8 cellular contexts compared by ENCODE assay signal in the genomic region with DNA sequence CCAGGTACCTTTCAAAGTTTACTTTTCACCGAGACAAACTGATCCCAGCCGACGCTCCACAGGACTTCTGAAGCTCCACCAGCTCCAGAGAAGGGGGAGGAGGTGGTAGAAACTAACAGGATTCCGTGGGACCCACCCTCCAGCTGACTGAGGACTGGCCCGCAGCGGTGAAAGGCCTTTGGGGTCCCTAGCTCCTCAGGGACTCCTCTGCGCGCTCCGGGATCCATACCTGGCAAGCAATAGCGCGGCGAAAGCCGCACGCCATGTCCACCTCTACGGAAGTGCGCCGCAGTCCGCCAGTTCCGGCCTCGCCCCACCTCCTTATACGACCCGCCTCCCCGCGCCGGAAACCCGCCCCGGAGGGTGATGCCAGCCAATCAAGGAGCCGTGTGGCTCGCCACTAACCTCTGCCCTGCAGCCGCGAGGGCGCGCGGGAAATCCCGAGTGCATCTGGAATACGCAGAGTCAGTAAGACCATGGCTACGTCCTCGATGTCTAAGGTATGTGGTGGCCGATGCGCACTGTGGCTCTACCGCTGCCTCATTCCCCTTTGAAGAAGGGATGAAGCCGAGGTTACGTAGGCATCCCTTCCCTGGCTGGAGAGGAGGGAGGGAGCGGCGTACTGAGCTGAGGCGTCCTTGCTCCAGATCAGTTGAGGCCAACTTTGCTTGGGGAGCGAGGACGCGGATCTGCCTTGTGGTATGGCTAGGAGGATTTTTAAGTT. TPM values are rescaled to one million over a fixed set of nuclear protein-coding genes. Genes with fewer than 3 reads are reported as not detected.
DNase-seq lines count a peak whose midpoint lies in the region; ATAC-seq and TF ChIP-seq lines count a peak whose summit lies in the region.

A gene (plus strand): TSS at position 443 of the 724 bp plus-strand sequence. CDS start 34 bp downstream, at position 477.
A gene with protein sequence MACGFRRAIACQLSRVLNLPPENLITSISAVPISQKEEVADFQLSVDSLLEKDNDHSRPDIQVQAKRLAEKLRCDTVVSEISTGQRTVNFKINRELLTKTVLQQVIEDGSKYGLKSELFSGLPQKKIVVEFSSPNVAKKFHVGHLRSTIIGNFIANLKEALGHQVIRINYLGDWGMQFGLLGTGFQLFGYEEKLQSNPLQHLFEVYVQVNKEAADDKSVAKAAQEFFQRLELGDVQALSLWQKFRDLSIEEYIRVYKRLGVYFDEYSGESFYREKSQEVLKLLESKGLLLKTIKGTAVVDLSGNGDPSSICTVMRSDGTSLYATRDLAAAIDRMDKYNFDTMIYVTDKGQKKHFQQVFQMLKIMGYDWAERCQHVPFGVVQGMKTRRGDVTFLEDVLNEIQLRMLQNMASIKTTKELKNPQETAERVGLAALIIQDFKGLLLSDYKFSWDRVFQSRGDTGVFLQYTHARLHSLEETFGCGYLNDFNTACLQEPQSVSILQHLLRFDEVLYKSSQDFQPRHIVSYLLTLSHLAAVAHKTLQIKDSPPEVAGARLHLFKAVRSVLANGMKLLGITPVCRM (minus strand): TSS at position 295 of the 724 bp plus-strand sequence. CDS start 30 bp downstream, at position 265.

- WGBS in right lobe of liver (ENCODE audit: insufficient coverage, low coverage, low lambda C conversion rate, missing lambda C conversion rate), result 1% methylated on average over 18 of the region's 49 CpGs

- H3K36me3 ChIP-seq in right lobe of liver, result peaks cover 0 to 5% (median 0%) of the 10 kb centered on the region in 4 donors

- H3K4me1 Mint-ChIP-seq in CD14-positive monocyte, result peaks cover 38% of the 10 kb centered on the region

- no peaks in the 10 kb centered on the region for H3K9me3 Mint-ChIP-seq in CD14-positive monocyte

- TF ChIP-seq CTCF in CD14-positive monocyte (IDR thresholded peaks at IDR 0.05) (no peak), right lobe of liver (IDR thresholded peaks at IDR 0.05) (peak in 1 of 4 donors; percentile 19)

- peak within 1 kb of the TSS; percentile 70 to 98 (median 88) for H3K4me3 ChIP-seq in right lobe of liver

- peak within 1 kb of the TSS; percentile 89 to 96 (median 93) for H3K27ac Mint-ChIP-seq in CD14-positive monocyte

- DNase-seq in CD14-positive monocyte (ENCODE audit: low spot score) (peak; percentile 93), NCI-H82 (lab: John Stamatoyannopoulos, UW) (peak; percentile 95), dermis microvascular lymphatic vessel endothelial cell (ENCODE audit: low read depth in 2 of 2) (peak; percentile 86 to 96), right lobe of liver (peak; percentile 98 to 99 (median 98))
- peak; percentile 96 to 97 for DNase-seq in activated CD4-positive, alpha-beta T cell treated with anti-CD3 and anti-CD28 coated beads, Interleukin-2, amount 50 U/mL, for 48 hours
- peak; percentile 90 to 93 for DNase-seq in stimulated activated CD4-positive, alpha-beta T cell treated with anti-CD3 and anti-CD28 coated beads, Interleukin-4, amount 100 ng/mL, for 4 hours

- peak within 1 kb of the TSS; percentile 91 to 98 for H3K4me3 Mint-ChIP-seq in CD14-positive monocyte

- peaks cover 0 to 26% (median 5%) of the 10 kb centered on the region in 4 donors for H3K4me1 ChIP-seq in right lobe of liver

- H3K36me3 Mint-ChIP-seq in CD14-positive monocyte, result peaks cover 0 to 10% of the 10 kb centered on the region in 2 donors

- H3K27me3 ChIP-seq in right lobe of liver, result no peaks in the 10 kb centered on the region

- peak; percentile 100 for ATAC-seq in GM19397 (IDR thresholded peaks at IDR 0.05; ENCODE audit: unreplicated experiment)
- peak; percentile 100 for ATAC-seq in HG03571 (IDR thresholded peaks at IDR 0.05; ENCODE audit: unreplicated experiment)
- peak; percentile 100 for ATAC-seq in right lobe of liver

- H3K27me3 Mint-ChIP-seq in CD14-positive monocyte (ENCODE audit: low read depth in 3 of 3), result no peaks in the 10 kb centered on the region

- intact Hi-C loops in CD14-positive monocyte (cut with micrococcal nuclease) (loop anchor here (10.0 kb wide), 3 partner anchors 85 to 115 kb away; a partner anchor contains a TSS), right lobe of liver (cut with DNase I) (no loop called here)

- H3K27ac ChIP-seq in right lobe of liver, result peak within 1 kb of the TSS; percentile 67 to 71 (median 70)

- no peaks in the 10 kb centered on the region for H3K9me3 ChIP-seq in right lobe of liver

- TF ChIP-seq POLR2A in right lobe of liver (IDR thresholded peaks at IDR 0.05), result peak; percentile 88

RNA-seq across cellular contexts. Expression of the first gene that starts in this region (rescaled TPM):
- 10 to 100 TPM; 16.2 to 20.7 TPM for polyA plus RNA-seq in CD14-positive monocyte
- total RNA-seq in dermis microvascular lymphatic vessel endothelial cell (10.1 and 12.1 TPM in 2 replicates), right lobe of liver (10 to 100 TPM in 3 of 6 experiments, 1 to 10 TPM in 3; 7.7 to 12.7 (median 9.8) TPM)

RNA-seq across cellular contexts. Expression of the second gene that starts in this region (rescaled TPM):
- 10 to 100 TPM; 27.3 to 33.0 TPM for polyA plus RNA-seq in CD14-positive monocyte
- total RNA-seq in dermis microvascular lymphatic vessel endothelial cell, result 28.6 and 33.5 TPM in 2 replicates
- total RNA-seq in right lobe of liver, result 10 to 100 TPM; 13.5 to 19.3 (median 14.6) TPM

Comparison
In these comparisons a context has a peak if more than half of its experiments do, and no peak if none do; other contexts are left out.
1. Peak in every context shown above with its lines: DNase-seq, ATAC-seq, H3K4me3 ChIP-seq and H3K27ac ChIP-seq.
2. intact Hi-C loops: an anchor here in CD14-positive monocyte (10.0 kb wide); none called in right lobe of liver.